ENCODE assay signal across 1 cellular context in genomic region chr1:193569096-193569495, GRCh38.
TF ChIP-seq lines count a peak whose summit lies in the region.

No MANE protein-coding gene starts in this region.

TF ChIP-seq in GM23338, 12 proteins besides CTCF, POLR2A, EP300 and RAD21 (continued from another document):
- TF ChIP-seq, protein P1, sequence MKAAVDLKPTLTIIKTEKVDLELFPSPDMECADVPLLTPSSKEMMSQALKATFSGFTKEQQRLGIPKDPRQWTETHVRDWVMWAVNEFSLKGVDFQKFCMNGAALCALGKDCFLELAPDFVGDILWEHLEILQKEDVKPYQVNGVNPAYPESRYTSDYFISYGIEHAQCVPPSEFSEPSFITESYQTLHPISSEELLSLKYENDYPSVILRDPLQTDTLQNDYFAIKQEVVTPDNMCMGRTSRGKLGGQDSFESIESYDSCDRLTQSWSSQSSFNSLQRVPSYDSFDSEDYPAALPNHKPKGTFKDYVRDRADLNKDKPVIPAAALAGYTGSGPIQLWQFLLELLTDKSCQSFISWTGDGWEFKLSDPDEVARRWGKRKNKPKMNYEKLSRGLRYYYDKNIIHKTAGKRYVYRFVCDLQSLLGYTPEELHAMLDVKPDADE (IDR thresholded peaks at IDR 0.05) = no peak
- TF ChIP-seq CREB1 (CRISPR knock-in tag; IDR thresholded peaks at IDR 0.05; ENCODE audit: low read depth) (no peak), EZH2phosphoT487 (IDR thresholded peaks at IDR 0.05; ENCODE audit: unreplicated experiment) (no peak)
